36 cellular contexts compared by ENCODE assay signal in the genomic region with DNA sequence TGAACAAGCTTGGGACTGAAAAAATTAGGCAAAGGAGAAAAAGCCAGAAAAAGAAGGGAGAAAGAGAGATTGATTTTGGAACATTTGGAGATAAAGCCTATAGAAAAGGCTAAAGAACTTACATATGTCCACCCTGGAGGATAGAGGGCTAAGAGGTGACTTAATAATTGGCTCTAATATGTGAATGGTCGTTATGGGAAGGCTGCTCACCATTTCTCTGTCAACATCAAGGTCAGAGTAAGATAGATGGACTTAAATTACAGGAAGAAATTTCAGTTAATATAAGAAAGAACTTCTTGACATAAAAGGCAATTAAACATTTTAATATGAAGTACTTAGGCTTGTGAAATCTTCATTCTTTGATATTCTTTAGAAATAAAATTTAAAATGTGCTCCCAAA.
"Had no signal": no experiment of that assay in that cellular context is flagged by ENCODE, and none has a peak within 500 bp of the region (broad histone marks: within the 10 kb centered on the region; RNA-seq: fewer than 3 reads in every experiment).

No MANE protein-coding gene starts in this region.

- DNase-seq: activated B cell treated with CpG ODN at 0.5 μM for 24 hours; activated CD4-positive, alpha-beta memory T cell treated with anti-CD3 and anti-CD28 coated beads for 36 hours; activated CD4-positive, alpha-beta T cell treated with anti-CD3 and anti-CD28 coated beads for 4 hours; activated CD4-positive, alpha-beta T cell treated with anti-CD3 and anti-CD28 coated beads, Interleukin-2, amount 10 ng/mL, durations not matched to agents 24 days and 14 days; activated CD4-positive, alpha-beta T cell treated with anti-CD3 and anti-CD28 coated beads, Interleukin-2, amount 50 U/mL, for 1 hour; activated CD4-positive, alpha-beta T cell treated with anti-CD3 and anti-CD28 coated beads, Interleukin-2, amount 50 U/mL, for 4 hours; activated CD4-positive, CD25-positive, alpha-beta regulatory T cell treated with anti-CD3 and anti-CD28 coated beads, Interleukin-2, amount 50 U/mL, for 72 hours; activated CD8-positive, alpha-beta memory T cell treated with anti-CD3 and anti-CD28 coated beads, Interleukin-2, amount 50 U/mL, for 4 hours; activated CD8-positive, alpha-beta T cell treated with anti-CD3 and anti-CD28 coated beads for 36 hours; activated effector memory CD4-positive, alpha-beta T cell treated with anti-CD3 and anti-CD28 coated beads, Interleukin-2, amount 50 U/mL, for 16 hours; activated gamma-delta T cell treated with Interleukin-2 at 50 U/mL for 16 hours; activated naive CD4-positive, alpha-beta T cell; activated naive CD4-positive, alpha-beta T cell treated with anti-CD3 and anti-CD28 coated beads for 36 hours; activated naive CD4-positive, alpha-beta T cell treated with anti-CD3 and anti-CD28 coated beads, Interleukin-2, amount 50 U/mL, for 16 hours; activated naive CD8-positive, alpha-beta T cell treated with anti-CD3 and anti-CD28 coated beads for 36 hours; activated T-cell treated with anti-CD3 and anti-CD28 coated beads for 4 hours; activated T-cell treated with anti-CD3 and anti-CD28 coated beads, Interleukin-2, amount 50 U/mL, for 1 hour; activated T-cell treated with anti-CD3 and anti-CD28 coated beads, Interleukin-2, amount 50 U/mL, for 4 hours; activated T-cell treated with anti-CD3 and anti-CD28 coated beads, Interleukin-2, amount 50 U/mL, for 72 hours; adrenal gland; amniotic stem cell; aorta; caudate nucleus; cerebellar nuclear complex; T-helper 1 cell; T-helper 2 cell; T-helper 9 cell had no signal

- H3K4me3 ChIP-seq: adrenal gland, cardiac muscle cell had no signal

- H3K9me3 ChIP-seq: adrenal gland had no signal

- H3K27me3 ChIP-seq: adrenal gland, cardiac muscle cell had no signal

- H3K4me1 Mint-ChIP-seq: activated B cell treated with CpG ODN at 0.5 μM for 24 hours; activated CD4-positive, alpha-beta T cell treated with anti-CD3 and anti-CD28 coated beads, Interleukin-2, amount 10 ng/mL, durations not matched to agents 24 days and 14 days; activated naive CD8-positive, alpha-beta T cell treated with anti-CD3 and anti-CD28 coated beads for 36 hours; activated T-helper 17 cell treated with anti-CD3 and anti-CD28 coated beads, Interleukin-2, amount 50 U/mL, for 72 hours; central memory CD8-positive, alpha-beta T cell had no signal

- H3K4me1 ChIP-seq: adrenal gland had no signal

- H3K4me3 Mint-ChIP-seq: activated B cell treated with CpG ODN at 0.5 μM for 24 hours; activated CD4-positive, alpha-beta memory T cell treated with anti-CD3 and anti-CD28 coated beads for 36 hours; activated CD4-positive, alpha-beta T cell treated with anti-CD3 and anti-CD28 coated beads, Interleukin-2, amount 10 ng/mL, durations not matched to agents 24 days and 14 days; activated CD8-positive, alpha-beta T cell treated with anti-CD3 and anti-CD28 coated beads for 36 hours; activated naive CD4-positive, alpha-beta T cell treated with anti-CD3 and anti-CD28 coated beads for 36 hours; activated naive CD8-positive, alpha-beta T cell treated with anti-CD3 and anti-CD28 coated beads for 36 hours; activated T-cell treated with anti-CD3 and anti-CD28 coated beads, Interleukin-2, amount 50 U/mL, for 4 hours; activated T-cell treated with anti-CD3 and anti-CD28 coated beads, Interleukin-2, amount 50 U/mL, for 72 hours; activated T-helper 1 cell treated with anti-CD3 and anti-CD28 coated beads, Interleukin-12 subunit alpha, Interleukin-12 subunit beta, Interleukin-2, Interleukin-4 antibody, amounts not matched to agents 30 ng/mL and 10 ng/mL and 1 ng/mL, durations not matched to agents 14 hours and 24 hours and 36 hours; activated T-helper 17 cell treated with anti-CD3 and anti-CD28 coated beads, Interleukin-2, amount 50 U/mL, for 72 hours; brain; central memory CD8-positive, alpha-beta T cell; T-helper 1 cell treated with Interleukin-12 subunit alpha and Interleukin-12 subunit beta and Interleukin-4 antibody, amounts not matched to agents 30 μg/mL and 1 μg/mL, for 36 hours; T-helper 2 cell treated with Interferon-gamma antibody and Interleukin-4, amounts not matched to agents 5 μg/mL and 100 μg/mL, for 36 hours had no signal

- H3K9me3 Mint-ChIP-seq: activated T-helper 1 cell treated with anti-CD3 and anti-CD28 coated beads, Interleukin-12 subunit alpha, Interleukin-12 subunit beta, Interleukin-2, Interleukin-4 antibody, amounts not matched to agents 30 ng/mL and 10 ng/mL and 1 ng/mL, durations not matched to agents 14 hours and 24 hours and 36 hours; brain had no signal

- H3K27me3 Mint-ChIP-seq: activated B cell treated with CpG ODN at 0.5 μM for 24 hours; activated CD4-positive, alpha-beta memory T cell treated with anti-CD3 and anti-CD28 coated beads for 36 hours; activated CD4-positive, alpha-beta T cell treated with anti-CD3 and anti-CD28 coated beads, Interleukin-2, amount 10 ng/mL, durations not matched to agents 24 days and 14 days; activated CD8-positive, alpha-beta T cell treated with anti-CD3 and anti-CD28 coated beads for 36 hours; activated naive CD8-positive, alpha-beta T cell treated with anti-CD3 and anti-CD28 coated beads for 36 hours; activated T-helper 17 cell treated with anti-CD3 and anti-CD28 coated beads, Interleukin-2, amount 50 U/mL, for 72 hours; brain; central memory CD8-positive, alpha-beta T cell had no signal

- H3K27ac ChIP-seq: adrenal gland, cardiac muscle cell, VCaP had no signal

- H3K36me3 Mint-ChIP-seq: activated CD4-positive, alpha-beta memory T cell treated with anti-CD3 and anti-CD28 coated beads for 36 hours; activated naive CD4-positive, alpha-beta T cell treated with anti-CD3 and anti-CD28 coated beads, Interleukin-2, amount 50 U/mL, for 72 hours; activated naive CD8-positive, alpha-beta T cell treated with anti-CD3 and anti-CD28 coated beads for 36 hours; brain had no signal

- H3K36me3 ChIP-seq: adrenal gland, cardiac muscle cell had no signal

- H3K27ac Mint-ChIP-seq: activated B cell treated with CpG ODN at 0.5 μM for 24 hours; activated CD4-positive, alpha-beta memory T cell treated with anti-CD3 and anti-CD28 coated beads for 36 hours; activated CD4-positive, alpha-beta T cell treated with anti-CD3 and anti-CD28 coated beads, Interleukin-2, amount 10 ng/mL, durations not matched to agents 24 days and 14 days; activated CD8-positive, alpha-beta T cell treated with anti-CD3 and anti-CD28 coated beads for 36 hours; activated naive CD4-positive, alpha-beta T cell treated with anti-CD3 and anti-CD28 coated beads for 36 hours; activated naive CD4-positive, alpha-beta T cell treated with anti-CD3 and anti-CD28 coated beads, Interleukin-2, amount 50 U/mL, for 72 hours; activated naive CD8-positive, alpha-beta T cell treated with anti-CD3 and anti-CD28 coated beads for 36 hours; activated T-cell treated with anti-CD3 and anti-CD28 coated beads, Interleukin-2, amount 50 U/mL, for 72 hours; activated T-helper 1 cell treated with anti-CD3 and anti-CD28 coated beads, Interleukin-12 subunit alpha, Interleukin-12 subunit beta, Interleukin-2, Interleukin-4 antibody, amounts not matched to agents 30 ng/mL and 10 ng/mL and 1 ng/mL, durations not matched to agents 14 hours and 24 hours and 36 hours; activated T-helper 17 cell treated with anti-CD3 and anti-CD28 coated beads, Interleukin-2, amount 50 U/mL, for 72 hours; T-helper 1 cell treated with Interleukin-12 subunit alpha and Interleukin-12 subunit beta and Interleukin-4 antibody, amounts not matched to agents 30 μg/mL and 1 μg/mL, for 36 hours; T-helper 2 cell treated with Interferon-gamma antibody and Interleukin-4, amounts not matched to agents 5 μg/mL and 100 μg/mL, for 36 hours had no signal
